Comparison of ENCODE assay signal across 1 cellular context in the genomic region with DNA sequence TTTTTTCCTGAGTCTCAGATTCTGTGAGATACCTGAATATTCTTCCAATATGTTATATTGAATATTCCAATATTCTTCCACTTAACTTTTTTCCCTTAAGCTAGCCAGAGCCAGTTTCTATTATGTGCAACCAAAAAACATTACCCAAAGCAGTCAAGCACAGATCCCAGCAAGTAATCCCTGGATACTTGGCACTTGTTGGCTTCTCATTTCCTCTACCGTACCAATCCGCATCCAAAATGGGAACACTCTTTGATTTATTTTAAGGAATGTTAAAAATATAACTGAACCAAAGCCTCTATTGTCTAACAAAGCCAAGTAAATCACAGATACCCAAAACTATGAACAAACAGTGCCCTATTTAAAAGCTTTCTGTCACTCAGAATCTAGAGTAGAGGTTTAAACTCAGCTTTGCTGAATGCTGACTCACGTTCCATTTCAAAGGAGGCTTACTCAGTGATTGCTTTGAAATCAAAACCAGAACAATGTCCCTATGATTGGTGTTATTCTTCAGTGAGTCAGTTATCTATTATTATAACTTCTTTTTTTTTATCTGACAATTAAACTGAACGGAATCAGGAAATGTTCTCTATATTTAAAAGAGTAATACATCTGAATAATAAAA.
TF ChIP-seq lines count a peak whose summit lies in the region.

No MANE protein-coding gene starts in this region.

TF ChIP-seq in HepG2, 621 proteins besides CTCF, POLR2A, EP300 and RAD21 (continued from another document):
- TF ChIP-seq, protein P1, sequence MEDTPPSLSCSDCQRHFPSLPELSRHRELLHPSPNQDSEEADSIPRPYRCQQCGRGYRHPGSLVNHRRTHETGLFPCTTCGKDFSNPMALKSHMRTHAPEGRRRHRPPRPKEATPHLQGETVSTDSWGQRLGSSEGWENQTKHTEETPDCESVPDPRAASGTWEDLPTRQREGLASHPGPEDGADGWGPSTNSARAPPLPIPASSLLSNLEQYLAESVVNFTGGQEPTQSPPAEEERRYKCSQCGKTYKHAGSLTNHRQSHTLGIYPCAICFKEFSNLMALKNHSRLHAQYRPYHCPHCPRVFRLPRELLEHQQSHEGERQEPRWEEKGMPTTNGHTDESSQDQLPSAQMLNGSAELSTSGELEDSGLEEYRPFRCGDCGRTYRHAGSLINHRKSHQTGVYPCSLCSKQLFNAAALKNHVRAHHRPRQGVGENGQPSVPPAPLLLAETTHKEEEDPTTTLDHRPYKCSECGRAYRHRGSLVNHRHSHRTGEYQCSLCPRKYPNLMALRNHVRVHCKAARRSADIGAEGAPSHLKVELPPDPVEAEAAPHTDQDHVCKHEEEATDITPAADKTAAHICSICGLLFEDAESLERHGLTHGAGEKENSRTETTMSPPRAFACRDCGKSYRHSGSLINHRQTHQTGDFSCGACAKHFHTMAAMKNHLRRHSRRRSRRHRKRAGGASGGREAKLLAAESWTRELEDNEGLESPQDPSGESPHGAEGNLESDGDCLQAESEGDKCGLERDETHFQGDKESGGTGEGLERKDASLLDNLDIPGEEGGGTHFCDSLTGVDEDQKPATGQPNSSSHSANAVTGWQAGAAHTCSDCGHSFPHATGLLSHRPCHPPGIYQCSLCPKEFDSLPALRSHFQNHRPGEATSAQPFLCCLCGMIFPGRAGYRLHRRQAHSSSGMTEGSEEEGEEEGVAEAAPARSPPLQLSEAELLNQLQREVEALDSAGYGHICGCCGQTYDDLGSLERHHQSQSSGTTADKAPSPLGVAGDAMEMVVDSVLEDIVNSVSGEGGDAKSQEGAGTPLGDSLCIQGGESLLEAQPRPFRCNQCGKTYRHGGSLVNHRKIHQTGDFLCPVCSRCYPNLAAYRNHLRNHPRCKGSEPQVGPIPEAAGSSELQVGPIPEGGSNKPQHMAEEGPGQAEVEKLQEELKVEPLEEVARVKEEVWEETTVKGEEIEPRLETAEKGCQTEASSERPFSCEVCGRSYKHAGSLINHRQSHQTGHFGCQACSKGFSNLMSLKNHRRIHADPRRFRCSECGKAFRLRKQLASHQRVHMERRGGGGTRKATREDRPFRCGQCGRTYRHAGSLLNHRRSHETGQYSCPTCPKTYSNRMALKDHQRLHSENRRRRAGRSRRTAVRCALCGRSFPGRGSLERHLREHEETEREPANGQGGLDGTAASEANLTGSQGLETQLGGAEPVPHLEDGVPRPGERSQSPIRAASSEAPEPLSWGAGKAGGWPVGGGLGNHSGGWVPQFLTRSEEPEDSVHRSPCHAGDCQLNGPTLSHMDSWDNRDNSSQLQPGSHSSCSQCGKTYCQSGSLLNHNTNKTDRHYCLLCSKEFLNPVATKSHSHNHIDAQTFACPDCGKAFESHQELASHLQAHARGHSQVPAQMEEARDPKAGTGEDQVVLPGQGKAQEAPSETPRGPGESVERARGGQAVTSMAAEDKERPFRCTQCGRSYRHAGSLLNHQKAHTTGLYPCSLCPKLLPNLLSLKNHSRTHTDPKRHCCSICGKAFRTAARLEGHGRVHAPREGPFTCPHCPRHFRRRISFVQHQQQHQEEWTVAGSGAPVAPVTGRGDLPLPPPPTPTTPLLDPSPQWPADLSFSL (CRISPR knock-in tag; IDR thresholded peaks at IDR 0.05): no peak
- TF ChIP-seq CREB1 (IDR thresholded peaks at IDR 0.05) (no peak), CREB1 (CRISPR knock-in tag; IDR thresholded peaks at IDR 0.05) (no peak)
TF ChIP-seq in HepG2: peak in this region for 0.
